Comparison of ENCODE assay signal across 10 cellular contexts in the genomic region with DNA sequence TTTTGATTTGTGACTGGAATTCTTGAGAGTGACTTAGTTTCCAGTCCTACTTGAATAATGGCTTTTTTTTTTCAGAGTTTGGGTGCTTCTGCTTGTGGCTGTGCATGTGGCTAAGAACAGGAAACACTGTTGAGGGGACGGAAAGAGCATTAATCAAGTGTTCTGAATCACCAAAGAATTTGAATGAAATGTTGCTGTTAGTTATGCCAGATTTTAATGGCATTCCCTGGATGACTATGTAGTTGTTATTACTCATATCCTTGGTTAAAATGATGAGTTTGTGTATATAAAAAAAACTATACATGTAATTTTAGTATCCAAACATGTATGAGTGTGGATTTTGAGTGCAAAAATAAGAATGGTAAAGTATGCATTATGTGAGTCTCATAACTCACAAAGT.
DNase-seq lines count a peak whose midpoint lies in the region; ATAC-seq and TF ChIP-seq lines count a peak whose summit lies in the region.
"Had no signal": no experiment of that assay in that cellular context is flagged by ENCODE, and none has a peak within 500 bp of the region (broad histone marks: within the 10 kb centered on the region; RNA-seq: fewer than 3 reads in every experiment).

No MANE protein-coding gene starts in this region.

- H3K4me1 ChIP-seq in BLaER1, result peaks cover 55% of the 10 kb centered on the region
- peaks cover 0 to 5% of the 10 kb centered on the region in 2 donors for H3K4me1 ChIP-seq in left lung
- H3K4me1 ChIP-seq: colonic mucosa had no signal

- ATAC-seq in HG03442 (IDR thresholded peaks at IDR 0.05; ENCODE audit: unreplicated experiment), result peak; percentile 40
- ATAC-seq in activated B cell treated with CpG ODN at 0.5 μM for 24 hours (ENCODE audit: low read depth), result peak; percentile 56
- ATAC-seq in left lung, result peak; percentile 69
- no peak for ATAC-seq in GM21367 (IDR thresholded peaks at IDR 0.05; ENCODE audit: unreplicated experiment)
- ATAC-seq in HG03045 (IDR thresholded peaks at IDR 0.05; ENCODE audit: unreplicated experiment), result no peak

- intact Hi-C loops in activated B cell treated with CpG ODN at 0.5 μM for 24 hours (cut with micrococcal nuclease) (loop anchor here (1.0 to 2.0 kb wide), 4 partner anchors 104 to 238 kb away; no protein-coding TSS in a partner anchor), left lung (cut with DNase I) (no loop called here)

- H3K27me3 Mint-ChIP-seq in activated B cell treated with CpG ODN at 0.5 μM for 24 hours (no peaks in the 10 kb centered on the region), mesothelial cell of epicardium (ENCODE audit: low read depth) (no peaks in the 10 kb centered on the region)

- no peak overlapping the region for H3K9ac ChIP-seq in BLaER1

- H3K36me3 Mint-ChIP-seq in activated B cell treated with CpG ODN at 0.5 μM for 24 hours (ENCODE audit: low read depth), result no peaks in the 10 kb centered on the region
- no peaks in the 10 kb centered on the region for H3K36me3 Mint-ChIP-seq in mesothelial cell of epicardium

- H3K9me3 Mint-ChIP-seq in activated B cell treated with CpG ODN at 0.5 μM for 24 hours (no peaks in the 10 kb centered on the region), mesothelial cell of epicardium (no peaks in the 10 kb centered on the region)

- CTCF ChIA-PET in activated B cell treated with CpG ODN at 0.5 μM for 24 hours (lab: Charles Lee), result no interaction called here

- peaks cover 56% of the 10 kb centered on the region for H3K4me1 Mint-ChIP-seq in activated B cell treated with CpG ODN at 0.5 μM for 24 hours
- H3K4me1 Mint-ChIP-seq in mesothelial cell of epicardium, result peaks cover 5% of the 10 kb centered on the region

- peaks cover 19% of the 10 kb centered on the region for H3K9me3 ChIP-seq in BLaER1
- no peaks in the 10 kb centered on the region for H3K9me3 ChIP-seq in left lung
- H3K9me3 ChIP-seq: colonic mucosa had no signal

- H3K27ac Mint-ChIP-seq in activated B cell treated with CpG ODN at 0.5 μM for 24 hours, result peak overlapping the region; percentile 84
- H3K27ac Mint-ChIP-seq in mesothelial cell of epicardium, result no peak overlapping the region

- H3K36me3 ChIP-seq in BLaER1 (no peaks in the 10 kb centered on the region), left lung (no peaks in the 10 kb centered on the region)
- H3K36me3 ChIP-seq: colonic mucosa had no signal

- H3K4me3 ChIP-seq in BLaER1 (no peak overlapping the region), left lung (no peak overlapping the region)
- H3K4me3 ChIP-seq: colonic mucosa had no signal

- H4K20me1 ChIP-seq in BLaER1, result no peaks in the 10 kb centered on the region

- TF ChIP-seq CTCF in activated B cell treated with CpG ODN at 0.5 μM for 24 hours (IDR thresholded peaks at IDR 0.05), result no peak
- TF ChIP-seq CTCF in left lung (IDR thresholded peaks at IDR 0.05), result no peak
- TF ChIP-seq CTCF in mesothelial cell of epicardium (IDR thresholded peaks at IDR 0.05; ENCODE audit: unreplicated experiment), result no peak

- H3K4me2 ChIP-seq in BLaER1, result peak overlapping the region; percentile 72

- POLR2A ChIA-PET in activated B cell treated with CpG ODN at 0.5 μM for 24 hours (lab: Charles Lee), result interaction anchor here (0.7 to 2.0 kb wide), 4 partner anchors 105 to 1920 kb away, joined by 3 to 11 read pairs (median 6); no protein-coding TSS in a partner anchor

- DNase-seq in activated B cell treated with CpG ODN at 0.5 μM for 24 hours (no peak), left lung (no peak), mesothelial cell of epicardium (ENCODE audit: low spot score in 2 of 2, unreplicated experiment in 2 of 2) (no peak), T1000 (lab: John Stamatoyannopoulos, UW) (no peak)
- DNase-seq: colonic mucosa, NCI-H345 had no signal

- no peak overlapping the region for H3K27ac ChIP-seq in BLaER1
- H3K27ac ChIP-seq in left lung, result no peak overlapping the region
- H3K27ac ChIP-seq: colonic mucosa had no signal

- H3K4me3 Mint-ChIP-seq in activated B cell treated with CpG ODN at 0.5 μM for 24 hours (peak overlapping the region; percentile 46), mesothelial cell of epicardium (no peak overlapping the region)

- H3K27me3 ChIP-seq in BLaER1, result no peaks in the 10 kb centered on the region
- H3K27me3 ChIP-seq in left lung, result no peaks in the 10 kb centered on the region
- H3K27me3 ChIP-seq: colonic mucosa had no signal

Comparison
In these comparisons a context has a peak if more than half of its experiments do, and no peak if none do; other contexts are left out.
1. ATAC-seq: peak in HG03442 (single experiment), activated B cell treated with CpG ODN at 0.5 μM for 24 hours (single experiment) and left lung (single experiment); none in GM21367 (single experiment) and HG03045 (single experiment).